In genomic region chr2:38750011-38750792, GRCh38 we compare ENCODE assay signal across 8 cellular contexts. TPM values are rescaled to one million over a fixed set of nuclear protein-coding genes. Genes with fewer than 3 reads are reported as not detected.
DNase-seq lines count a peak whose midpoint lies in the region; ATAC-seq, FAIRE-seq and TF ChIP-seq lines count a peak whose summit lies in the region.

No MANE protein-coding gene starts in this region.

- H3K27ac Mint-ChIP-seq in T-helper 2 cell treated with Interferon-gamma antibody and Interleukin-4, amounts not matched to agents 5 μg/mL and 100 μg/mL, for 36 hours = peak overlapping the region; percentile 100

- H3K9me3 Mint-ChIP-seq in T-helper 2 cell treated with Interferon-gamma antibody and Interleukin-4, amounts not matched to agents 5 μg/mL and 100 μg/mL, for 36 hours = no peaks in the 10 kb centered on the region

- no peak for FAIRE-seq in kidney (lab: Jason Lieb, UNC)

- H3K9me3 ChIP-seq in kidney (ENCODE audit: control insufficient read depth in 1 of 2, low read length in 2 of 2) = no peaks in the 10 kb centered on the region

- H3K4me3 ChIP-seq in kidney (ENCODE audit: low read length in 2 of 2) = peak overlapping the region; percentile 98 to 100

- in situ Hi-C loops in T47D (cut with HindIII; ENCODE audit: low pct_unique_long_range_greater_than_20kb, low sequenced_read_pairs) = no loop called here

- ATAC-seq in GM18907 (IDR thresholded peaks at IDR 0.05; ENCODE audit: unreplicated experiment) (peak; percentile 46), HG03196 (IDR thresholded peaks at IDR 0.05; ENCODE audit: unreplicated experiment) (peak; percentile 42)

- peak overlapping the region; percentile 100 for H3K27ac ChIP-seq in kidney (ENCODE audit: low read depth in 2 of 2, low read length in 2 of 2)

- peaks cover 11 to 12% of the 10 kb centered on the region in 2 donors for H3K4me1 ChIP-seq in kidney (ENCODE audit: control insufficient read depth in 1 of 2, insufficient read depth in 1 of 2, low read depth in 1 of 2, low read length in 2 of 2)

- H3K4me1 Mint-ChIP-seq in T-helper 2 cell treated with Interferon-gamma antibody and Interleukin-4, amounts not matched to agents 5 μg/mL and 100 μg/mL, for 36 hours (ENCODE audit: low read depth) = peaks cover 53% of the 10 kb centered on the region

- peak overlapping the region; percentile 99 for H3K4me3 Mint-ChIP-seq in T-helper 2 cell treated with Interferon-gamma antibody and Interleukin-4, amounts not matched to agents 5 μg/mL and 100 μg/mL, for 36 hours

- peaks cover 4% of the 10 kb centered on the region for H3K27me3 Mint-ChIP-seq in T-helper 2 cell treated with Interferon-gamma antibody and Interleukin-4, amounts not matched to agents 5 μg/mL and 100 μg/mL, for 36 hours (ENCODE audit: low read depth)

- TF ChIP-seq CTCF in kidney (IDR thresholded peaks at IDR 0.05; ENCODE audit: borderline replicate concordance, extremely low read depth, insufficient read depth) = no peak

- intact Hi-C loops in kidney (cut with DNase I) = no loop called here

- peak overlapping the region; percentile 100 for H3K9ac ChIP-seq in kidney (ENCODE audit: low read length in 2 of 2)

- DNase-seq in AG20443 (ENCODE audit: low spot score) (peak; percentile 83), T47D (ENCODE audit: low read depth in 1 of 2, low spot score in 1 of 2) (peak; percentile 28 to 49), kidney (peak; percentile 85), SIG-M5 (lab: John Stamatoyannopoulos, UW) (no peak)
- peak; percentile 51 for DNase-seq in T-helper 2 cell treated with Interferon-gamma antibody and Interleukin-4, amounts not matched to agents 5 μg/mL and 100 μg/mL, for 36 hours (ENCODE audit: low spot score)
- peak; percentile 30 to 60 for DNase-seq in stimulated activated CD4-positive, alpha-beta T cell treated with anti-CD3 and anti-CD28 coated beads, Interleukin-1b, Interleukin-23, amount 100 ng/mL, for 4 hours (ENCODE audit: low read depth in 2 of 2)

- peaks cover 55% of the 10 kb centered on the region for H3K36me3 Mint-ChIP-seq in T-helper 2 cell treated with Interferon-gamma antibody and Interleukin-4, amounts not matched to agents 5 μg/mL and 100 μg/mL, for 36 hours (ENCODE audit: low read depth)

- peaks cover 29 to 43% of the 10 kb centered on the region in 2 donors for H3K36me3 ChIP-seq in kidney (ENCODE audit: control insufficient read depth in 1 of 2, insufficient read depth in 2 of 2, low read length in 2 of 2)

RNA-seq across cellular contexts. Expression of gene SRSF7, which starts 1.0 kb away (rescaled TPM):
- 123 TPM for total RNA-seq in kidney
- polyA plus RNA-seq in kidney (ENCODE audit: insufficient read depth, low read depth, low replicate concordance) = 74.1 TPM

RNA-seq across cellular contexts. Expression of gene GEMIN6, which starts 27.8 kb away (rescaled TPM):
- 11.0 TPM for total RNA-seq in kidney
- 24.7 TPM for polyA plus RNA-seq in kidney (ENCODE audit: insufficient read depth, low read depth, low replicate concordance)
